12 cellular contexts compared by ENCODE assay signal in genomic region chr14:99195602-99196309, GRCh38.
DNase-seq lines count a peak whose midpoint lies in the region; TF ChIP-seq lines count a peak whose summit lies in the region.
"Had no signal": no experiment of that assay in that cellular context is flagged by ENCODE, and none has a peak within 500 bp of the region (broad histone marks: within the 10 kb centered on the region; RNA-seq: fewer than 3 reads in every experiment).

No MANE protein-coding gene starts in this region.

- H3K4me3 ChIP-seq in adipocyte (ENCODE audit: low read length) (no peak overlapping the region), prostate gland (no peak overlapping the region), SK-N-SH (ENCODE audit: low read depth in 2 of 2, low read length in 1 of 2) (no peak overlapping the region), WERI-Rb-1 (ENCODE audit: low read depth, low read length) (no peak overlapping the region)

- CTCF ChIA-PET in SK-N-SH (lab: Yijun Ruan, JAX) = no interaction called here

- H3K4me1 ChIP-seq in adipocyte (ENCODE audit: control insufficient read depth, insufficient read depth, low read length) = peaks cover 11% of the 10 kb centered on the region
- H3K4me1 ChIP-seq in prostate gland (replicated peaks) = peaks cover 7% of the 10 kb centered on the region
- peaks cover 0 to 7% of the 10 kb centered on the region in 2 experiments; a peak in 1 of 4 replicates for H3K4me1 ChIP-seq in SK-N-SH (ENCODE audit: control insufficient read depth in 1 of 2, insufficient read depth in 2 of 2, low read depth in 1 of 2, low read length in 1 of 2)

- H3K27me3 Mint-ChIP-seq in activated CD4-positive, alpha-beta T cell treated with anti-CD3 and anti-CD28 coated beads, Interleukin-2, amount 10 ng/mL, durations not matched to agents 24 days and 14 days = no peaks in the 10 kb centered on the region

- no peak overlapping the region for H3K4me2 ChIP-seq in SK-N-SH

- no peak for DNase-seq in activated CD4-positive, alpha-beta T cell treated with anti-CD3 and anti-CD28 coated beads, Interleukin-2, amount 10 ng/mL, durations not matched to agents 24 days and 14 days
- no peak for DNase-seq in activated CD4-positive, alpha-beta T cell treated with anti-CD3 and anti-CD28 coated beads, Interleukin-2, amount 50 U/mL, for 1 hour
- DNase-seq in NCI-H1105 (lab: John Stamatoyannopoulos, UW) (peak; percentile 84), adipocyte (ENCODE audit: low read depth) (peak; percentile 13), prostate gland (ENCODE audit: low spot score) (peak; percentile 32), SK-N-SH (no peak), T1000 (lab: John Stamatoyannopoulos, UW) (no peak), WERI-Rb-1 (no peak)
- DNase-seq: activated CD8-positive, alpha-beta memory T cell treated with anti-CD3 and anti-CD28 coated beads, Interleukin-2, amount 50 U/mL, for 48 hours; GDM1; immature natural killer cell; MM.1S had no signal

- H3K36me3 Mint-ChIP-seq in activated CD4-positive, alpha-beta T cell treated with anti-CD3 and anti-CD28 coated beads, Interleukin-2, amount 10 ng/mL, durations not matched to agents 24 days and 14 days (ENCODE audit: low read depth) = peaks cover 35% of the 10 kb centered on the region

- no peak for TF ChIP-seq EP300 in SK-N-SH (IDR thresholded peaks at IDR 0.05; ENCODE audit: borderline replicate concordance in 1 of 2, low read depth in 1 of 2, low read length in 1 of 2)

- TF ChIP-seq CTCF in prostate gland (IDR thresholded peaks at IDR 0.05) = no peak
- no peak for TF ChIP-seq CTCF in SK-N-SH (IDR thresholded peaks at IDR 0.05)
- no peak for TF ChIP-seq CTCF in WERI-Rb-1 (IDR thresholded peaks at IDR 0.05; ENCODE audit: low read depth, low read length)

- H3K9me2 ChIP-seq in SK-N-SH = no peaks in the 10 kb centered on the region

- H3K36me3 ChIP-seq in adipocyte (ENCODE audit: control insufficient read depth, insufficient read depth, low read length, severe bottlenecking) = no peaks in the 10 kb centered on the region
- no peaks in the 10 kb centered on the region for H3K36me3 ChIP-seq in prostate gland
- no peaks in the 10 kb centered on the region for H3K36me3 ChIP-seq in SK-N-SH (replicated peaks in 1 of 2; ENCODE audit: control insufficient read depth in 1 of 2, insufficient read depth in 2 of 2, low read length in 1 of 2)
- no peaks in the 10 kb centered on the region for H3K36me3 ChIP-seq in WERI-Rb-1

- no peak overlapping the region for H2AFZ ChIP-seq in SK-N-SH (ENCODE audit: low read depth)

- 18% methylated on average over 15 of the region's 15 CpGs for WGBS in prostate gland
- WGBS in SK-N-SH (ENCODE audit: low lambda C conversion rate) = 12% methylated on average over 14 of the region's 15 CpGs

- no peaks in the 10 kb centered on the region for H3K79me2 ChIP-seq in SK-N-SH (ENCODE audit: insufficient read depth)

- peak overlapping the region; percentile 89 for H3K27ac Mint-ChIP-seq in activated CD4-positive, alpha-beta T cell treated with anti-CD3 and anti-CD28 coated beads, Interleukin-2, amount 10 ng/mL, durations not matched to agents 24 days and 14 days

- no peak overlapping the region for H3K27ac ChIP-seq in prostate gland
- H3K27ac ChIP-seq in SK-N-SH (ENCODE audit: low read depth in 2 of 2, low read length in 1 of 2) = no peak overlapping the region
- no peak overlapping the region for H3K27ac ChIP-seq in WERI-Rb-1

- POLR2A ChIA-PET in SK-N-SH (lab: Yijun Ruan, JAX) = no interaction called here

- H3K9me3 ChIP-seq in adipocyte (ENCODE audit: control insufficient read depth, low read length) = no peaks in the 10 kb centered on the region
- no peaks in the 10 kb centered on the region for H3K9me3 ChIP-seq in prostate gland
- H3K9me3 ChIP-seq in SK-N-SH = no peaks in the 10 kb centered on the region
- H3K9me3 ChIP-seq in WERI-Rb-1 (ENCODE audit: severe bottlenecking) = no peaks in the 10 kb centered on the region

- no peak for TF ChIP-seq RAD21 in SK-N-SH (IDR thresholded peaks at IDR 0.05; ENCODE audit: low read length)

- peaks cover 88% of the 10 kb centered on the region for H3K4me1 Mint-ChIP-seq in activated CD4-positive, alpha-beta T cell treated with anti-CD3 and anti-CD28 coated beads, Interleukin-2, amount 10 ng/mL, durations not matched to agents 24 days and 14 days

- H3K27me3 ChIP-seq in adipocyte (replicated peaks; ENCODE audit: control insufficient read depth, insufficient read depth, low read length) = peaks cover 34% of the 10 kb centered on the region
- no peaks in the 10 kb centered on the region for H3K27me3 ChIP-seq in prostate gland (replicated peaks; ENCODE audit: insufficient read depth)
- peaks cover 98% of the 10 kb centered on the region for H3K27me3 ChIP-seq in SK-N-SH (ENCODE audit: insufficient read depth)
- H3K27me3 ChIP-seq in WERI-Rb-1 (ENCODE audit: insufficient read depth, low read depth, severe bottlenecking) = peaks cover 45% of the 10 kb centered on the region

- no peaks in the 10 kb centered on the region for H3K9me3 Mint-ChIP-seq in activated CD4-positive, alpha-beta T cell treated with anti-CD3 and anti-CD28 coated beads, Interleukin-2, amount 10 ng/mL, durations not matched to agents 24 days and 14 days
- H3K9me3 Mint-ChIP-seq: immature natural killer cell had no signal

- H3K9ac ChIP-seq in adipocyte (ENCODE audit: low read length) = no peak overlapping the region
- H3K9ac ChIP-seq in SK-N-SH = no peak overlapping the region

- no peak for TF ChIP-seq POLR2A in prostate gland (IDR thresholded peaks at IDR 0.05)

- H3F3A ChIP-seq in SK-N-SH (replicated peaks; ENCODE audit: insufficient read depth) = no peaks in the 10 kb centered on the region

- intact Hi-C loops in activated CD4-positive, alpha-beta T cell treated with anti-CD3 and anti-CD28 coated beads, Interleukin-2, amount 10 ng/mL, durations not matched to agents 24 days and 14 days (cut with micrococcal nuclease) = no loop called here
- intact Hi-C loops in prostate gland (cut with DNase I) = no loop called here

- H4K20me1 ChIP-seq in SK-N-SH (ENCODE audit: insufficient read depth) = no peaks in the 10 kb centered on the region

- H3K4me3 Mint-ChIP-seq in activated CD4-positive, alpha-beta T cell treated with anti-CD3 and anti-CD28 coated beads, Interleukin-2, amount 10 ng/mL, durations not matched to agents 24 days and 14 days = no peak overlapping the region
- H3K4me3 Mint-ChIP-seq: immature natural killer cell had no signal

TF ChIP-seq in SK-N-SH, 30 proteins besides CTCF, POLR2A, EP300 and RAD21 (continues in another document):
- no peak for TF ChIP-seq FOSL2 (IDR thresholded peaks at IDR 0.05; ENCODE audit: borderline replicate concordance, low read depth)
- TF ChIP-seq FOXM1 (IDR thresholded peaks at IDR 0.05; ENCODE audit: low read depth) = no peak
- TF ChIP-seq, protein P1, sequence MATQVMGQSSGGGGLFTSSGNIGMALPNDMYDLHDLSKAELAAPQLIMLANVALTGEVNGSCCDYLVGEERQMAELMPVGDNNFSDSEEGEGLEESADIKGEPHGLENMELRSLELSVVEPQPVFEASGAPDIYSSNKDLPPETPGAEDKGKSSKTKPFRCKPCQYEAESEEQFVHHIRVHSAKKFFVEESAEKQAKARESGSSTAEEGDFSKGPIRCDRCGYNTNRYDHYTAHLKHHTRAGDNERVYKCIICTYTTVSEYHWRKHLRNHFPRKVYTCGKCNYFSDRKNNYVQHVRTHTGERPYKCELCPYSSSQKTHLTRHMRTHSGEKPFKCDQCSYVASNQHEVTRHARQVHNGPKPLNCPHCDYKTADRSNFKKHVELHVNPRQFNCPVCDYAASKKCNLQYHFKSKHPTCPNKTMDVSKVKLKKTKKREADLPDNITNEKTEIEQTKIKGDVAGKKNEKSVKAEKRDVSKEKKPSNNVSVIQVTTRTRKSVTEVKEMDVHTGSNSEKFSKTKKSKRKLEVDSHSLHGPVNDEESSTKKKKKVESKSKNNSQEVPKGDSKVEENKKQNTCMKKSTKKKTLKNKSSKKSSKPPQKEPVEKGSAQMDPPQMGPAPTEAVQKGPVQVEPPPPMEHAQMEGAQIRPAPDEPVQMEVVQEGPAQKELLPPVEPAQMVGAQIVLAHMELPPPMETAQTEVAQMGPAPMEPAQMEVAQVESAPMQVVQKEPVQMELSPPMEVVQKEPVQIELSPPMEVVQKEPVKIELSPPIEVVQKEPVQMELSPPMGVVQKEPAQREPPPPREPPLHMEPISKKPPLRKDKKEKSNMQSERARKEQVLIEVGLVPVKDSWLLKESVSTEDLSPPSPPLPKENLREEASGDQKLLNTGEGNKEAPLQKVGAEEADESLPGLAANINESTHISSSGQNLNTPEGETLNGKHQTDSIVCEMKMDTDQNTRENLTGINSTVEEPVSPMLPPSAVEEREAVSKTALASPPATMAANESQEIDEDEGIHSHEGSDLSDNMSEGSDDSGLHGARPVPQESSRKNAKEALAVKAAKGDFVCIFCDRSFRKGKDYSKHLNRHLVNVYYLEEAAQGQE (IDR thresholded peaks at IDR 0.05; ENCODE audit: low read depth, low read length) = no peak
- no peak for TF ChIP-seq YY1 (IDR thresholded peaks at IDR 0.05; ENCODE audit: low read depth)
- TF ChIP-seq NRF1 (IDR thresholded peaks at IDR 0.05; ENCODE audit: low read depth, low read length) = no peak
- TF ChIP-seq SMC3 (IDR thresholded peaks at IDR 0.05; ENCODE audit: low read depth, low read length) = no peak
- no peak for TF ChIP-seq MAX (IDR thresholded peaks at IDR 0.05; ENCODE audit: low read depth)
- TF ChIP-seq FOXJ3 (CRISPR knock-in tag; IDR thresholded peaks at IDR 0.05) = no peak
- TF ChIP-seq CHD2 (IDR thresholded peaks at IDR 0.05; ENCODE audit: low read length, partially characterized antibody) = no peak
- TF ChIP-seq PBX3 (IDR thresholded peaks at IDR 0.05) = no peak
- TF ChIP-seq, protein P2, sequence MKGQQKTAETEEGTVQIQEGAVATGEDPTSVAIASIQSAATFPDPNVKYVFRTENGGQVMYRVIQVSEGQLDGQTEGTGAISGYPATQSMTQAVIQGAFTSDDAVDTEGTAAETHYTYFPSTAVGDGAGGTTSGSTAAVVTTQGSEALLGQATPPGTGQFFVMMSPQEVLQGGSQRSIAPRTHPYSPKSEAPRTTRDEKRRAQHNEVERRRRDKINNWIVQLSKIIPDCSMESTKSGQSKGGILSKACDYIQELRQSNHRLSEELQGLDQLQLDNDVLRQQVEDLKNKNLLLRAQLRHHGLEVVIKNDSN (IDR thresholded peaks at IDR 0.05; ENCODE audit: borderline replicate concordance, low read depth) = no peak

Comparison
In these comparisons a context has a peak if more than half of its experiments do, and no peak if none do; other contexts are left out.
1. DNase-seq: peak in NCI-H1105 (single experiment), adipocyte (single experiment) and prostate gland (single experiment); none in activated CD4-positive, alpha-beta T cell treated with anti-CD3 and anti-CD28 coated beads, Interleukin-2, amount 10 ng/mL, durations not matched to agents 24 days and 14 days (single experiment), activated CD4-positive, alpha-beta T cell treated with anti-CD3 and anti-CD28 coated beads, Interleukin-2, amount 50 U/mL, for 1 hour (single experiment), SK-N-SH (single experiment), T1000 (single experiment) and WERI-Rb-1 (single experiment).